ENCODE assay signal across 30 cellular contexts in the genomic region with DNA sequence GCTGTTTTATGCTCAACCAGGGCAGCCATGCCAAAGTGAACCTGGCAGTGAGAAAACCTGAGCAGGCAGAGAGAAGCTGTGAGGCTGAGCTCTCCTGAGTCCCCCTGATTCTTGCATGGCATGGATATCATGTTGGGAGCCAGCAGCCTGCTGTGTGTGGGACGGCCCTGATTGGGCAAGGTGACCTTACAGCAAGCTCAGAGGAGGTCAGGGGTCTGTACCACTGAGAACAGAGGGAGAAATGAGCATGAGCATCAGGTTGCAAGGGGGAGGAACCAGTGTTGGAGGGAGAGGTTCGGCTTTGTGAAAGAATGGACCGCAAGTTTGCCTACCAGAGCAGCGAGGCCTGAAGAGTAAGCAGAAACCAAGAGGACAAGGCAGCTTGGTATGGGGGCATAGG. TPM values are rescaled to one million over a fixed set of nuclear protein-coding genes. Genes with fewer than 3 reads are reported as not detected.
DNase-seq lines count a peak whose midpoint lies in the region; ATAC-seq and TF ChIP-seq lines count a peak whose summit lies in the region.
"Had no signal": no experiment of that assay in that cellular context is flagged by ENCODE, and none has a peak within 500 bp of the region (broad histone marks: within the 10 kb centered on the region; RNA-seq: fewer than 3 reads in every experiment).

No MANE protein-coding gene starts in this region.

- peak overlapping the region; percentile 30 for H3K27ac ChIP-seq in RWPE1
- H3K27ac ChIP-seq in gastroesophageal sphincter: peak overlapping the region in 3 of 4 donors; percentile 7 to 100 (median 99)
- peak overlapping the region; percentile 22 to 99 (median 64) for H3K27ac ChIP-seq in upper lobe of left lung
- H3K27ac ChIP-seq in body of pancreas: no peak overlapping the region
- H3K27ac ChIP-seq: thoracic aorta had no signal

- H3K4me3 ChIP-seq in gastroesophageal sphincter: no peak overlapping the region
- H3K4me3 ChIP-seq in upper lobe of left lung: no peak overlapping the region
- H3K4me3 ChIP-seq in body of pancreas: no peak overlapping the region
- H3K4me3 ChIP-seq: breast epithelium, thoracic aorta had no signal

- H3K9me3 ChIP-seq in gastroesophageal sphincter: no peaks in the 10 kb centered on the region
- no peaks in the 10 kb centered on the region for H3K9me3 ChIP-seq in upper lobe of left lung
- H3K9me3 ChIP-seq in body of pancreas: no peaks in the 10 kb centered on the region
- H3K9me3 ChIP-seq: BE2C, breast epithelium, thoracic aorta had no signal

- no peak overlapping the region for H3K4me3 Mint-ChIP-seq in nephron
- H3K4me3 Mint-ChIP-seq: activated CD8-positive, alpha-beta T cell treated with anti-CD3 and anti-CD28 coated beads, Interleukin-2, amount 10 ng/mL, durations not matched to agents 7 days and 5 days; activated naive CD4-positive, alpha-beta T cell treated with anti-CD3 and anti-CD28 coated beads, Interleukin-2, amount 50 U/mL, for 24 hours; immature natural killer cell; memory B cell had no signal

- H3K9me3 Mint-ChIP-seq in nephron: no peaks in the 10 kb centered on the region
- H3K9me3 Mint-ChIP-seq: activated naive CD4-positive, alpha-beta T cell treated with anti-CD3 and anti-CD28 coated beads, Interleukin-2, amount 50 U/mL, for 24 hours; activated T-helper 2 cell treated with anti-CD3 and anti-CD28 coated beads, Interferon-gamma antibody, Interleukin-2, Interleukin-4, amounts not matched to agents 10 μg/mL and 5 μg/mL and 100 μg/mL, durations not matched to agents 14 hours and 24 hours and 36 hours; H9; immature natural killer cell; memory B cell had no signal

- H3K27me3 Mint-ChIP-seq in nephron (ENCODE audit: low read depth): peaks cover 3% of the 10 kb centered on the region
- H3K27me3 Mint-ChIP-seq: activated naive CD4-positive, alpha-beta T cell treated with anti-CD3 and anti-CD28 coated beads, Interleukin-2, amount 50 U/mL, for 24 hours; memory B cell had no signal

- H3K27ac Mint-ChIP-seq in nephron: peak overlapping the region in 2 of 3 experiments; percentile 25 to 39
- H3K27ac Mint-ChIP-seq: activated CD8-positive, alpha-beta T cell treated with anti-CD3 and anti-CD28 coated beads, Interleukin-2, amount 10 ng/mL, durations not matched to agents 7 days and 5 days; activated naive CD4-positive, alpha-beta T cell treated with anti-CD3 and anti-CD28 coated beads, Interleukin-2, amount 50 U/mL, for 24 hours; activated T-helper 2 cell treated with anti-CD3 and anti-CD28 coated beads, Interferon-gamma antibody, Interleukin-2, Interleukin-4, amounts not matched to agents 10 μg/mL and 5 μg/mL and 100 μg/mL, durations not matched to agents 14 hours and 24 hours and 36 hours; immature natural killer cell; memory B cell had no signal

- 85 to 94% methylated on average over 3 to 4 of the region's 4 CpGs for WGBS in gastroesophageal sphincter (ENCODE audit: low coverage in 1 of 2), 2 donors
- WGBS in upper lobe of left lung, 2 donors: 95 to 96% methylated on average over 4 of the region's 4 CpGs
- WGBS in body of pancreas, 2 donors: 90 to 98% methylated on average over 4 of the region's 4 CpGs

- TF ChIP-seq EP300 in gastroesophageal sphincter (IDR thresholded peaks at IDR 0.05): no peak
- no peak for TF ChIP-seq EP300 in upper lobe of left lung (IDR thresholded peaks at IDR 0.05)

- TF ChIP-seq POLR2A in gastroesophageal sphincter (IDR thresholded peaks at IDR 0.05) (no peak), upper lobe of left lung (IDR thresholded peaks at IDR 0.05) (no peak), body of pancreas (IDR thresholded peaks at IDR 0.05) (no peak)

- TF ChIP-seq CTCF in RWPE1 (conservative IDR thresholded peaks at IDR 0.05; ENCODE audit: low read depth) (no peak), gastroesophageal sphincter (IDR thresholded peaks at IDR 0.05) (no peak), nephron (IDR thresholded peaks at IDR 0.05; ENCODE audit: unreplicated experiment in 3 of 3) (no peak), upper lobe of left lung (IDR thresholded peaks at IDR 0.05) (no peak), body of pancreas (IDR thresholded peaks at IDR 0.05) (no peak)

- ATAC-seq in gastroesophageal sphincter: no peak
- ATAC-seq in upper lobe of left lung (ENCODE audit: low FRiP score in 2 of 2): no peak
- no peak for ATAC-seq in body of pancreas
- ATAC-seq in GM19463 (IDR thresholded peaks at IDR 0.05; ENCODE audit: unreplicated experiment): no peak
- ATAC-seq: activated CD8-positive, alpha-beta T cell treated with anti-CD3 and anti-CD28 coated beads, Interleukin-2, amount 10 ng/mL, durations not matched to agents 7 days and 5 days; left cardiac atrium; PC-3 had no signal

- no peaks in the 10 kb centered on the region for H3K36me3 Mint-ChIP-seq in nephron (ENCODE audit: low read depth)
- H3K36me3 Mint-ChIP-seq: activated naive CD4-positive, alpha-beta T cell treated with anti-CD3 and anti-CD28 coated beads, Interleukin-2, amount 50 U/mL, for 24 hours; memory B cell had no signal

- peaks cover 18 to 80% (median 38%) of the 10 kb centered on the region in 3 donors for H3K4me1 ChIP-seq in gastroesophageal sphincter
- peaks cover 34 to 51% (median 42%) of the 10 kb centered on the region in 4 donors for H3K4me1 ChIP-seq in upper lobe of left lung
- peaks cover 24% of the 10 kb centered on the region for H3K4me1 ChIP-seq in body of pancreas

- intact Hi-C loops in body of pancreas (cut with DNase I): loop anchor here (5.0 kb wide), 1 partner anchor 35 kb away; no protein-coding TSS in a partner anchor

- no peak for DNase-seq in RWPE1 (ENCODE audit: low spot score)
- DNase-seq in upper lobe of left lung: peak in 1 of 2 donors; percentile 16
- DNase-seq in body of pancreas: no peak
- DNase-seq in SKM-1 (lab: John Stamatoyannopoulos, UW; ENCODE audit: unreplicated experiment): no peak
- DNase-seq: activated CD4-positive, alpha-beta T cell treated with anti-CD3 and anti-CD28 coated beads for 4 hours; activated CD8-positive, alpha-beta T cell treated with anti-CD3 and anti-CD28 coated beads, Interleukin-2, amount 10 ng/mL, durations not matched to agents 7 days and 5 days; amniotic stem cell; BE2C; DMS 273 treated with DMSO at 0.1 percent for 48 hours; H9; hippocampal formation; immature natural killer cell; left cardiac atrium; MM.1S; NCI-H1417 treated with DMSO at 0.1 percent for 48 hours; NCI-H2081 treated with DMSO at 0.1 percent for 48 hours; NCI-H2227 treated with DMSO at 0.1 percent for 48 hours; NCI-H526; NK-92 treated with Interleukin-12 subunit alpha and Interleukin-12 subunit beta, amount 100 ng/mL, for 24 hours; PC-3; SHP77; stimulated activated naive CD4-positive, alpha-beta T cell had no signal

- H3K4me1 Mint-ChIP-seq in nephron: peaks cover 72% of the 10 kb centered on the region

- no peaks in the 10 kb centered on the region for H3K36me3 ChIP-seq in gastroesophageal sphincter
- H3K36me3 ChIP-seq in upper lobe of left lung: no peaks in the 10 kb centered on the region
- H3K36me3 ChIP-seq in body of pancreas (replicated peaks in 1 of 2; ENCODE audit: insufficient read depth in 1 of 2, low read depth in 2 of 2): no peaks in the 10 kb centered on the region
- H3K36me3 ChIP-seq: BE2C, breast epithelium, thoracic aorta had no signal

- POLR2A ChIA-PET in RWPE1 (lab: Yijun Ruan, JAX; ENCODE audit: low non-redundant PET): no interaction called here

- CTCF ChIA-PET in RWPE1 (lab: Yijun Ruan, JAX): interaction anchor here (0.5 to 0.6 kb wide), 2 partner anchors 8 to 19 kb away, joined by 3 to 4 read pairs; no protein-coding TSS in a partner anchor

- no peaks in the 10 kb centered on the region for H3K27me3 ChIP-seq in gastroesophageal sphincter
- H3K27me3 ChIP-seq in upper lobe of left lung: no peaks in the 10 kb centered on the region
- H3K27me3 ChIP-seq in body of pancreas: no peaks in the 10 kb centered on the region
- H3K27me3 ChIP-seq: BE2C, breast epithelium had no signal

RNA-seq across cellular contexts. Expression of a gene that starts 59.2 kb away (rescaled TPM):
- total RNA-seq in gastroesophageal sphincter: 10 to 100 TPM in 1 of 4 donors, 1 to 10 TPM in 3; 3.3 to 34.6 (median 5.4) TPM
- total RNA-seq in upper lobe of left lung: 10 to 100 TPM in 3 of 6 donors, 1 to 10 TPM in 3; 4.3 to 15.0 (median 8.8) TPM
- total RNA-seq in body of pancreas: 1 to 10 TPM in 1 of 2 donors, under 1 TPM in 1; 0.99 to 8.6 TPM

Comparison
In these comparisons a context has a peak if more than half of its experiments do, and no peak if none do; other contexts are left out.
1. H3K27ac ChIP-seq: peak in RWPE1 (single experiment), gastroesophageal sphincter (3 of 4) and upper lobe of left lung (4 of 4); none in body of pancreas (0 of 4).